In the genomic region with DNA sequence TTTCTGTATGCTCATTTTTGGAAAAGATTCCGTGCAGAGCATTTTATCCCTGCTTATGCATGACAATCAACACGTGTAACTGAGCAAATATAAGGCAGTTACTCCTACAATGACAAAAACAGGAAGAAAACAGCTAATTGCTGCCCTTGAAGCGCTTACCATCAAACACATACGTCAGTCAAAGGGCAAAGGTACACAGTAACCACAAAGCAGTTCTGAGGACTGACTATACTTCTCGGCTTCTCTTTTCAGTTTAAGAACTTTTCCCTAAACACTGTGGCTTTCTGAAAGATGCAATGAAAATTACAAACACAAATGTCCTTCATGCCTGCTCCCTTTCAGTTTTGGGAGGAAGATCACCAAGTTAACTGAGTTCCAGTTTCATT, we compare ENCODE assay signal across 1 cellular context.
TF ChIP-seq lines count a peak whose summit lies in the region.

No MANE protein-coding gene starts in this region.

TF ChIP-seq in GM12878, 131 proteins besides CTCF, POLR2A, EP300 and RAD21 (continued from another document):
- TF ChIP-seq, protein P1, sequence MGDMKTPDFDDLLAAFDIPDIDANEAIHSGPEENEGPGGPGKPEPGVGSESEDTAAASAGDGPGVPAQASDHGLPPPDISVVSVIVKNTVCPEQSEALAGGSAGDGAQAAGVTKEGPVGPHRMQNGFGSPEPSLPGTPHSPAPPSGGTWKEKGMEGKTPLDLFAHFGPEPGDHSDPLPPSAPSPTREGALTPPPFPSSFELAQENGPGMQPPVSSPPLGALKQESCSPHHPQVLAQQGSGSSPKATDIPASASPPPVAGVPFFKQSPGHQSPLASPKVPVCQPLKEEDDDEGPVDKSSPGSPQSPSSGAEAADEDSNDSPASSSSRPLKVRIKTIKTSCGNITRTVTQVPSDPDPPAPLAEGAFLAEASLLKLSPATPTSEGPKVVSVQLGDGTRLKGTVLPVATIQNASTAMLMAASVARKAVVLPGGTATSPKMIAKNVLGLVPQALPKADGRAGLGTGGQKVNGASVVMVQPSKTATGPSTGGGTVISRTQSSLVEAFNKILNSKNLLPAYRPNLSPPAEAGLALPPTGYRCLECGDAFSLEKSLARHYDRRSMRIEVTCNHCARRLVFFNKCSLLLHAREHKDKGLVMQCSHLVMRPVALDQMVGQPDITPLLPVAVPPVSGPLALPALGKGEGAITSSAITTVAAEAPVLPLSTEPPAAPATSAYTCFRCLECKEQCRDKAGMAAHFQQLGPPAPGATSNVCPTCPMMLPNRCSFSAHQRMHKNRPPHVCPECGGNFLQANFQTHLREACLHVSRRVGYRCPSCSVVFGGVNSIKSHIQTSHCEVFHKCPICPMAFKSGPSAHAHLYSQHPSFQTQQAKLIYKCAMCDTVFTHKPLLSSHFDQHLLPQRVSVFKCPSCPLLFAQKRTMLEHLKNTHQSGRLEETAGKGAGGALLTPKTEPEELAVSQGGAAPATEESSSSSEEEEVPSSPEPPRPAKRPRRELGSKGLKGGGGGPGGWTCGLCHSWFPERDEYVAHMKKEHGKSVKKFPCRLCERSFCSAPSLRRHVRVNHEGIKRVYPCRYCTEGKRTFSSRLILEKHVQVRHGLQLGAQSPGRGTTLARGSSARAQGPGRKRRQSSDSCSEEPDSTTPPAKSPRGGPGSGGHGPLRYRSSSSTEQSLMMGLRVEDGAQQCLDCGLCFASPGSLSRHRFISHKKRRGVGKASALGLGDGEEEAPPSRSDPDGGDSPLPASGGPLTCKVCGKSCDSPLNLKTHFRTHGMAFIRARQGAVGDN (IDR thresholded peaks at IDR 0.05), result peak; percentile 41; the same call in 1 of the 2 replicates
- TF ChIP-seq, protein P2, sequence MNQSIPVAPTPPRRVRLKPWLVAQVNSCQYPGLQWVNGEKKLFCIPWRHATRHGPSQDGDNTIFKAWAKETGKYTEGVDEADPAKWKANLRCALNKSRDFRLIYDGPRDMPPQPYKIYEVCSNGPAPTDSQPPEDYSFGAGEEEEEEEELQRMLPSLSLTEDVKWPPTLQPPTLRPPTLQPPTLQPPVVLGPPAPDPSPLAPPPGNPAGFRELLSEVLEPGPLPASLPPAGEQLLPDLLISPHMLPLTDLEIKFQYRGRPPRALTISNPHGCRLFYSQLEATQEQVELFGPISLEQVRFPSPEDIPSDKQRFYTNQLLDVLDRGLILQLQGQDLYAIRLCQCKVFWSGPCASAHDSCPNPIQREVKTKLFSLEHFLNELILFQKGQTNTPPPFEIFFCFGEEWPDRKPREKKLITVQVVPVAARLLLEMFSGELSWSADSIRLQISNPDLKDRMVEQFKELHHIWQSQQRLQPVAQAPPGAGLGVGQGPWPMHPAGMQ (IDR thresholded peaks at IDR 0.05; ENCODE audit: borderline replicate concordance), result no peak
- TF ChIP-seq GABPA (IDR thresholded peaks at IDR 0.05; ENCODE audit: low read depth), result no peak
- TF ChIP-seq BHLHE40 (IDR thresholded peaks at IDR 0.05; ENCODE audit: borderline replicate concordance in 1 of 2, low read depth in 2 of 2, low read length in 1 of 2), result no peak
- TF ChIP-seq, protein P3, sequence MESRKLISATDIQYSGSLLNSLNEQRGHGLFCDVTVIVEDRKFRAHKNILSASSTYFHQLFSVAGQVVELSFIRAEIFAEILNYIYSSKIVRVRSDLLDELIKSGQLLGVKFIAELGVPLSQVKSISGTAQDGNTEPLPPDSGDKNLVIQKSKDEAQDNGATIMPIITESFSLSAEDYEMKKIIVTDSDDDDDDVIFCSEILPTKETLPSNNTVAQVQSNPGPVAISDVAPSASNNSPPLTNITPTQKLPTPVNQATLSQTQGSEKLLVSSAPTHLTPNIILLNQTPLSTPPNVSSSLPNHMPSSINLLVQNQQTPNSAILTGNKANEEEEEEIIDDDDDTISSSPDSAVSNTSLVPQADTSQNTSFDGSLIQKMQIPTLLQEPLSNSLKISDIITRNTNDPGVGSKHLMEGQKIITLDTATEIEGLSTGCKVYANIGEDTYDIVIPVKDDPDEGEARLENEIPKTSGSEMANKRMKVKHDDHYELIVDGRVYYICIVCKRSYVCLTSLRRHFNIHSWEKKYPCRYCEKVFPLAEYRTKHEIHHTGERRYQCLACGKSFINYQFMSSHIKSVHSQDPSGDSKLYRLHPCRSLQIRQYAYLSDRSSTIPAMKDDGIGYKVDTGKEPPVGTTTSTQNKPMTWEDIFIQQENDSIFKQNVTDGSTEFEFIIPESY (IDR thresholded peaks at IDR 0.05), result no peak
- no peak for TF ChIP-seq SUPT20H (IDR thresholded peaks at IDR 0.05; ENCODE audit: borderline replicate concordance, control insufficient read depth, low read depth, low read length)
- no peak for TF ChIP-seq POLR2AphosphoS2 (IDR thresholded peaks at IDR 0.05; ENCODE audit: low read depth, low read length)
- TF ChIP-seq, protein P4, sequence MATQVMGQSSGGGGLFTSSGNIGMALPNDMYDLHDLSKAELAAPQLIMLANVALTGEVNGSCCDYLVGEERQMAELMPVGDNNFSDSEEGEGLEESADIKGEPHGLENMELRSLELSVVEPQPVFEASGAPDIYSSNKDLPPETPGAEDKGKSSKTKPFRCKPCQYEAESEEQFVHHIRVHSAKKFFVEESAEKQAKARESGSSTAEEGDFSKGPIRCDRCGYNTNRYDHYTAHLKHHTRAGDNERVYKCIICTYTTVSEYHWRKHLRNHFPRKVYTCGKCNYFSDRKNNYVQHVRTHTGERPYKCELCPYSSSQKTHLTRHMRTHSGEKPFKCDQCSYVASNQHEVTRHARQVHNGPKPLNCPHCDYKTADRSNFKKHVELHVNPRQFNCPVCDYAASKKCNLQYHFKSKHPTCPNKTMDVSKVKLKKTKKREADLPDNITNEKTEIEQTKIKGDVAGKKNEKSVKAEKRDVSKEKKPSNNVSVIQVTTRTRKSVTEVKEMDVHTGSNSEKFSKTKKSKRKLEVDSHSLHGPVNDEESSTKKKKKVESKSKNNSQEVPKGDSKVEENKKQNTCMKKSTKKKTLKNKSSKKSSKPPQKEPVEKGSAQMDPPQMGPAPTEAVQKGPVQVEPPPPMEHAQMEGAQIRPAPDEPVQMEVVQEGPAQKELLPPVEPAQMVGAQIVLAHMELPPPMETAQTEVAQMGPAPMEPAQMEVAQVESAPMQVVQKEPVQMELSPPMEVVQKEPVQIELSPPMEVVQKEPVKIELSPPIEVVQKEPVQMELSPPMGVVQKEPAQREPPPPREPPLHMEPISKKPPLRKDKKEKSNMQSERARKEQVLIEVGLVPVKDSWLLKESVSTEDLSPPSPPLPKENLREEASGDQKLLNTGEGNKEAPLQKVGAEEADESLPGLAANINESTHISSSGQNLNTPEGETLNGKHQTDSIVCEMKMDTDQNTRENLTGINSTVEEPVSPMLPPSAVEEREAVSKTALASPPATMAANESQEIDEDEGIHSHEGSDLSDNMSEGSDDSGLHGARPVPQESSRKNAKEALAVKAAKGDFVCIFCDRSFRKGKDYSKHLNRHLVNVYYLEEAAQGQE (IDR thresholded peaks at IDR 0.05; ENCODE audit: low read depth, low read length), result no peak
- no peak for TF ChIP-seq BACH1 (IDR thresholded peaks at IDR 0.05; ENCODE audit: borderline replicate concordance)
- TF ChIP-seq RBBP5 (conservative IDR thresholded peaks at IDR 0.05), result no peak
- TF ChIP-seq, protein P5, sequence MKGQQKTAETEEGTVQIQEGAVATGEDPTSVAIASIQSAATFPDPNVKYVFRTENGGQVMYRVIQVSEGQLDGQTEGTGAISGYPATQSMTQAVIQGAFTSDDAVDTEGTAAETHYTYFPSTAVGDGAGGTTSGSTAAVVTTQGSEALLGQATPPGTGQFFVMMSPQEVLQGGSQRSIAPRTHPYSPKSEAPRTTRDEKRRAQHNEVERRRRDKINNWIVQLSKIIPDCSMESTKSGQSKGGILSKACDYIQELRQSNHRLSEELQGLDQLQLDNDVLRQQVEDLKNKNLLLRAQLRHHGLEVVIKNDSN (IDR thresholded peaks at IDR 0.05; ENCODE audit: borderline replicate concordance, extremely low read length, insufficient read depth, low read depth, low read length), result no peak
- no peak for TF ChIP-seq RELA (IDR thresholded peaks at IDR 0.05; ENCODE audit: borderline replicate concordance, partially characterized antibody)
- TF ChIP-seq NR2F1 (conservative IDR thresholded peaks at IDR 0.05), result peak; percentile 56
